In genomic region chr15:63044645-63045437, GRCh38 we compare ENCODE assay signal across 10 cellular contexts.
DNase-seq lines count a peak whose midpoint lies in the region; ATAC-seq and TF ChIP-seq lines count a peak whose summit lies in the region.
"Had no signal": no experiment of that assay in that cellular context is flagged by ENCODE, and none has a peak within 500 bp of the region (broad histone marks: within the 10 kb centered on the region; RNA-seq: fewer than 3 reads in every experiment).

No MANE protein-coding gene starts in this region.

- H3K4me1 ChIP-seq in ACC112 (ENCODE audit: control insufficient read depth, insufficient read depth, low read length, unreplicated experiment) (peaks cover 37% of the 10 kb centered on the region), mucosa of stomach (ENCODE audit: control insufficient read depth, insufficient read depth, low read length) (peaks cover 26% of the 10 kb centered on the region)

- H3K9me3 ChIP-seq in mucosa of stomach (ENCODE audit: control insufficient read depth, low read length), result no peaks in the 10 kb centered on the region

- DNase-seq in NCI-H226 (peak; percentile 67), erythroblast (lab: John Stamatoyannopoulos, UW) (no peak)
- DNase-seq in activated effector memory CD4-positive, alpha-beta T cell treated with Interleukin-2 at 50 U/mL for 16 hours, result no peak
- DNase-seq in stimulated activated naive CD8-positive, alpha-beta T cell treated with anti-CD3 and anti-CD28 coated beads, Interleukin-15, amount 100 ng/mL, for 72 hours, result no peak
- DNase-seq: NCI-H1092 had no signal

- no peak overlapping the region for H3K4me3 Mint-ChIP-seq in stimulated activated naive CD8-positive, alpha-beta T cell treated with anti-CD3 and anti-CD28 coated beads, Interleukin-15, amount 100 ng/mL, for 72 hours

- peaks cover 38% of the 10 kb centered on the region for H3K4me1 Mint-ChIP-seq in stimulated activated naive CD8-positive, alpha-beta T cell treated with anti-CD3 and anti-CD28 coated beads, Interleukin-15, amount 100 ng/mL, for 72 hours

- peak overlapping the region; percentile 92 for H3K27ac ChIP-seq in ACC112 (ENCODE audit: low read depth, low read length)
- H3K27ac ChIP-seq: BLaER1 treated with 17β-estradiol and CSF1 and Interleukin-3, amounts not matched to agents 10 nM and 100 nM had no signal

- no peaks in the 10 kb centered on the region for H3K9me3 Mint-ChIP-seq in stimulated activated naive CD8-positive, alpha-beta T cell treated with anti-CD3 and anti-CD28 coated beads, Interleukin-15, amount 100 ng/mL, for 72 hours

- peak; percentile 1 for TF ChIP-seq POLR2A in erythroblast (IDR thresholded peaks at IDR 0.05; ENCODE audit: low read length)

- ATAC-seq in HG03432 (IDR thresholded peaks at IDR 0.05; ENCODE audit: unreplicated experiment), result no peak
- ATAC-seq in stimulated activated naive CD8-positive, alpha-beta T cell treated with anti-CD3 and anti-CD28 coated beads, Interleukin-15, amount 100 ng/mL, for 72 hours, result no peak
- no peak for ATAC-seq in HG03139 (IDR thresholded peaks at IDR 0.05; ENCODE audit: unreplicated experiment)

- H3K27ac Mint-ChIP-seq in stimulated activated naive CD8-positive, alpha-beta T cell treated with anti-CD3 and anti-CD28 coated beads, Interleukin-15, amount 100 ng/mL, for 72 hours, result no peak overlapping the region

- H3K27me3 ChIP-seq in ACC112 (ENCODE audit: insufficient read depth, low read length) (no peaks in the 10 kb centered on the region), mucosa of stomach (ENCODE audit: control insufficient read depth, insufficient read depth, low read length) (peaks cover 44% of the 10 kb centered on the region)

- peak overlapping the region; percentile 57 for H3K9ac ChIP-seq in mucosa of stomach (ENCODE audit: low read length)
- H3K9ac ChIP-seq: BLaER1 treated with 17β-estradiol and CSF1 and Interleukin-3, amounts not matched to agents 10 nM and 100 nM had no signal

- H3K79me2 ChIP-seq in ACC112 (ENCODE audit: control insufficient read depth, insufficient read depth, low read length, unreplicated experiment), result peaks cover 66% of the 10 kb centered on the region

- peaks cover 15% of the 10 kb centered on the region; the same call in 1 of the 2 replicates for H3K36me3 ChIP-seq in ACC112 (ENCODE audit: insufficient read depth, low read length)
- no peaks in the 10 kb centered on the region for H3K36me3 ChIP-seq in mucosa of stomach (ENCODE audit: control insufficient read depth, insufficient read depth, low read length)
- H3K36me3 ChIP-seq: BLaER1 treated with 17β-estradiol and CSF1 and Interleukin-3, amounts not matched to agents 10 nM and 100 nM had no signal

- H2AFZ ChIP-seq in ACC112 (ENCODE audit: low read length, unreplicated experiment), result no peak overlapping the region

- H3K27me3 Mint-ChIP-seq in stimulated activated naive CD8-positive, alpha-beta T cell treated with anti-CD3 and anti-CD28 coated beads, Interleukin-15, amount 100 ng/mL, for 72 hours, result peaks cover 81% of the 10 kb centered on the region

- peak overlapping the region; percentile 96 for H3K4me3 ChIP-seq in ACC112 (ENCODE audit: low read depth, low read length)
- H3K4me3 ChIP-seq in mucosa of stomach (ENCODE audit: low read length), result no peak overlapping the region
- H3K4me3 ChIP-seq: BLaER1 treated with 17β-estradiol and CSF1 and Interleukin-3, amounts not matched to agents 10 nM and 100 nM had no signal
